In the genomic region with DNA sequence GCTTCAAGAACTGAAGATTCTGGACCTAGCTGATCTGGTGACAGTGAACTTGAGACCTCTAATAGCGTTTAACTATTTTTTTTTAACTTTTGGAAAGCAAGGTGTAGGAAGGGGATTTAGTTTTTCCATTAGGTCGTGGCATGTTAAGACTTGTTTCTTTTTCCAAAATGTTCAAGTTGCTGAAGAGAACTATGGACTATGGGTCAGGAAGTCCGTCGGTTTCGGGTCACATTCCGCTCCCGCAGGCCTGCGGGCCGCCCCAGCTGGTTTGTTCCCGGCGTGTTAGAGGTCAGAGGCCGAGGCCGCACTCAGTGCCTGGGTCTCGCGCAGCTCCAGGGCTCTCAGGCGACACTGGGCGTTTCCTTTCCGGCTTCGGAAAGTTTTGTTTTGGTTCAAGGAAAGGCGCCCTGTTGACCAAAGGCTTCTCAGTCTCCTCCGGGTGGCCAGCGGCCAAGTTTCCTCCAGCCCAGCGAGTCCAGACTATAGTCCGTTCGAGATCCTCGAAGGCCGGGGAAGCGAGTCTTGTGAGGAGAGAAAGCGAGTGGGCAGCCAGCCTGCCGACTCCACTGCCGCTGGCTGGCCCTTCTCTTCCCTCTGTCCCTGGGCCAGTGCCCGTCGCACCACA, we compare ENCODE assay signal across 8 cellular contexts. TPM values are rescaled to one million over a fixed set of nuclear protein-coding genes. Genes with fewer than 3 reads are reported as not detected.
DNase-seq lines count a peak whose midpoint lies in the region; ATAC-seq and TF ChIP-seq lines count a peak whose summit lies in the region.

No MANE protein-coding gene starts in this region.

- H3K4me1 ChIP-seq in left ventricle myocardium inferior, result peaks cover 52% of the 10 kb centered on the region
- H3K4me1 ChIP-seq in rectal smooth muscle tissue (ENCODE audit: control insufficient read depth, insufficient read depth, low read length), result peaks cover 15% of the 10 kb centered on the region

- peaks cover 56% of the 10 kb centered on the region for H3K27me3 Mint-ChIP-seq in activated T-helper 1 cell treated with anti-CD3 and anti-CD28 coated beads, Interleukin-12 subunit alpha, Interleukin-12 subunit beta, Interleukin-2, Interleukin-4 antibody, amounts not matched to agents 30 ng/mL and 10 ng/mL and 1 ng/mL, durations not matched to agents 14 hours and 24 hours and 36 hours (ENCODE audit: insufficient read depth)

- peak overlapping the region; percentile 82 for H3K9ac ChIP-seq in rectal smooth muscle tissue (ENCODE audit: low read length)

- H3K27ac Mint-ChIP-seq in activated T-helper 1 cell treated with anti-CD3 and anti-CD28 coated beads, Interleukin-12 subunit alpha, Interleukin-12 subunit beta, Interleukin-2, Interleukin-4 antibody, amounts not matched to agents 30 ng/mL and 10 ng/mL and 1 ng/mL, durations not matched to agents 14 hours and 24 hours and 36 hours, result peak overlapping the region; percentile 32

- intact Hi-C loops in activated T-helper 1 cell treated with anti-CD3 and anti-CD28 coated beads, Interleukin-12 subunit alpha, Interleukin-12 subunit beta, Interleukin-2, Interleukin-4 antibody, amounts not matched to agents 30 ng/mL and 10 ng/mL and 1 ng/mL, durations not matched to agents 14 hours and 24 hours and 36 hours (cut with micrococcal nuclease), result loop anchor here (1.0 to 5.0 kb wide), 6 partner anchors 106 to 543 kb away; a partner anchor contains a TSS
- intact Hi-C loops in left ventricle myocardium inferior (cut with micrococcal nuclease), result no loop called here

- peaks cover 15% of the 10 kb centered on the region for H3K4me1 Mint-ChIP-seq in activated T-helper 1 cell treated with anti-CD3 and anti-CD28 coated beads, Interleukin-12 subunit alpha, Interleukin-12 subunit beta, Interleukin-2, Interleukin-4 antibody, amounts not matched to agents 30 ng/mL and 10 ng/mL and 1 ng/mL, durations not matched to agents 14 hours and 24 hours and 36 hours (ENCODE audit: low read depth)

- peak; percentile 48 for ATAC-seq in GM19324 (IDR thresholded peaks at IDR 0.05; ENCODE audit: low FRiP score, unreplicated experiment)
- peak; percentile 40 for ATAC-seq in HG03280 (IDR thresholded peaks at IDR 0.05; ENCODE audit: unreplicated experiment)

- peak overlapping the region; percentile 47 for H3K4me3 ChIP-seq in AG09309 (ENCODE audit: control insufficient read depth, low read depth, low read length)
- peak overlapping the region; percentile 87 for H3K4me3 ChIP-seq in left ventricle myocardium inferior
- H3K4me3 ChIP-seq in rectal smooth muscle tissue (ENCODE audit: low read length), result peak overlapping the region; percentile 85

- no peak for TF ChIP-seq CTCF in AG09309 (IDR thresholded peaks at IDR 0.05; ENCODE audit: control insufficient read depth, insufficient read depth, low read depth, low read length, missing control alignments)
- TF ChIP-seq CTCF in left ventricle myocardium inferior (IDR thresholded peaks at IDR 0.05; ENCODE audit: borderline replicate concordance), result no peak

- H3K27me3 ChIP-seq in left ventricle myocardium inferior (ENCODE audit: low read depth), result no peaks in the 10 kb centered on the region
- no peaks in the 10 kb centered on the region for H3K27me3 ChIP-seq in rectal smooth muscle tissue (ENCODE audit: control insufficient read depth, insufficient read depth, low read length)

- H3K9me3 Mint-ChIP-seq in activated T-helper 1 cell treated with anti-CD3 and anti-CD28 coated beads, Interleukin-12 subunit alpha, Interleukin-12 subunit beta, Interleukin-2, Interleukin-4 antibody, amounts not matched to agents 30 ng/mL and 10 ng/mL and 1 ng/mL, durations not matched to agents 14 hours and 24 hours and 36 hours, result no peaks in the 10 kb centered on the region

- no peaks in the 10 kb centered on the region for H3K9me3 ChIP-seq in left ventricle myocardium inferior (replicated peaks)

- DNase-seq in AG09309 (ENCODE audit: low read depth) (no peak), left ventricle myocardium inferior (peak; percentile 86), NCI-H345 (lab: John Stamatoyannopoulos, UW) (no peak), kidney glomerular epithelial cell (lab: John Stamatoyannopoulos, UW) (no peak)
- DNase-seq in activated T-helper 1 cell treated with anti-CD3 and anti-CD28 coated beads, Interleukin-12 subunit alpha, Interleukin-12 subunit beta, Interleukin-2, Interleukin-4 antibody, amounts not matched to agents 30 ng/mL and 10 ng/mL and 1 ng/mL, durations not matched to agents 14 hours and 24 hours and 36 hours (ENCODE audit: low spot score), result no peak

- peaks cover 9% of the 10 kb centered on the region for H3K36me3 Mint-ChIP-seq in activated T-helper 1 cell treated with anti-CD3 and anti-CD28 coated beads, Interleukin-12 subunit alpha, Interleukin-12 subunit beta, Interleukin-2, Interleukin-4 antibody, amounts not matched to agents 30 ng/mL and 10 ng/mL and 1 ng/mL, durations not matched to agents 14 hours and 24 hours and 36 hours (ENCODE audit: low read depth)

- H3K27ac ChIP-seq in left ventricle myocardium inferior (replicated peaks) (peak overlapping the region; percentile 99), rectal smooth muscle tissue (ENCODE audit: low read depth, low read length) (peak overlapping the region; percentile 99)

- peak overlapping the region; percentile 85 for H3K4me3 Mint-ChIP-seq in activated T-helper 1 cell treated with anti-CD3 and anti-CD28 coated beads, Interleukin-12 subunit alpha, Interleukin-12 subunit beta, Interleukin-2, Interleukin-4 antibody, amounts not matched to agents 30 ng/mL and 10 ng/mL and 1 ng/mL, durations not matched to agents 14 hours and 24 hours and 36 hours

- H3K36me3 ChIP-seq in left ventricle myocardium inferior (no peaks in the 10 kb centered on the region), rectal smooth muscle tissue (ENCODE audit: control insufficient read depth, insufficient read depth, low read length) (no peaks in the 10 kb centered on the region)

RNA-seq across cellular contexts. Expression of a gene that starts 0.6 kb away (rescaled TPM):
- total RNA-seq in activated T-helper 1 cell treated with anti-CD3 and anti-CD28 coated beads, Interleukin-12 subunit alpha, Interleukin-12 subunit beta, Interleukin-2, Interleukin-4 antibody, amounts not matched to agents 30 ng/mL and 10 ng/mL and 1 ng/mL, durations not matched to agents 14 hours and 24 hours and 36 hours, result 0.93 and 2.2 TPM in 2 replicates
- total RNA-seq in left ventricle myocardium inferior, result 23.3 TPM
